ENCODE assay signal across 2 cellular contexts in the genomic region with DNA sequence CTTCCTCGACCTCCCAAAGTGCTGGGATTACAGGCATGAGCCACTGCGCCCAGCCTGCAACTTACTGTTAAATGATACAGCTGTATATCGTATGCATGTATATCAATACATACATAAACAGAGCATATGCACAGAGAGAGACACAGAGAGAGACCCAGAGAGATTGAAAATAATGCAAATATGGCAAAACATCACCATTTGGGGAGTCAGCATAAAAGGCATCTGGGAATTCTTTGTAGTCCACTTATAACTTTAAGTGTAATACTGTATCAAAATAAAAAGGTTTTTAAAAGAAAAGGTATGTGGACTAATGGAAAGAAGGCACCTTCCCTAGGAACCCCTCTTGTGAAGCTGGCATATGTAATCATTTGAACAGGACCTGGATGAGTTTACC.
TF ChIP-seq lines count a peak whose summit lies in the region.

No MANE protein-coding gene starts in this region.

TF ChIP-seq in A549, 52 proteins besides CTCF, POLR2A, EP300 and RAD21 (continued from another document):
- TF ChIP-seq NPAS2 (CRISPR knock-in tag; IDR thresholded peaks at IDR 0.05; ENCODE audit: borderline replicate concordance) = no peak
- no peak for TF ChIP-seq RARB (CRISPR knock-in tag; IDR thresholded peaks at IDR 0.05)
- peak; percentile 51 for TF ChIP-seq MAFK (IDR thresholded peaks at IDR 0.05; ENCODE audit: partially characterized antibody)
TF ChIP-seq in A549: peak in this region for 1.

TF ChIP-seq in K562, 482 proteins besides CTCF, POLR2A, EP300 and RAD21 (continued from another document):
- TF ChIP-seq MAFG (tag; conservative IDR thresholded peaks at IDR 0.05) (peak; percentile 32; the same call in 1 of the 2 replicates), ZNF197 (CRISPR knock-in tag; IDR thresholded peaks at IDR 0.05; ENCODE audit: low read depth) (no peak), C11orf30 (IDR thresholded peaks at IDR 0.05; ENCODE audit: low read depth) (peak; percentile 24; the same call in 1 of the 2 replicates), ARHGAP35 (IDR thresholded peaks at IDR 0.05; ENCODE audit: partially characterized antibody) (no peak), ERF (CRISPR knock-in tag; IDR thresholded peaks at IDR 0.05) (no peak), ZNF282 (CRISPR knock-in tag; IDR thresholded peaks at IDR 0.05) (no peak), PHB2 (IDR thresholded peaks at IDR 0.05; ENCODE audit: low read depth) (no peak), JUNB (CRISPR knock-in tag; conservative IDR thresholded peaks at IDR 0.05) (no peak), RBM15 (IDR thresholded peaks at IDR 0.05; ENCODE audit: insufficient read depth, low read length) (no peak), KLF1 (tag; IDR thresholded peaks at IDR 0.05) (no peak), POLR2AphosphoS5 (IDR thresholded peaks at IDR 0.05; ENCODE audit: control insufficient read depth, insufficient read depth, low read depth, low read length) (no peak), RBBP5 (IDR thresholded peaks at IDR 0.05; ENCODE audit: borderline replicate concordance, insufficient read depth, low read length, poor library complexity, severe bottlenecking) (no peak), STAG1 (CRISPR knock-in tag; IDR thresholded peaks at IDR 0.05; ENCODE audit: borderline replicate concordance) (no peak), ZNF316 (IDR thresholded peaks at IDR 0.05) (peak; percentile 58), GABPB1 (CRISPR knock-in tag; IDR thresholded peaks at IDR 0.05) (no peak)
- TF ChIP-seq, protein P1, sequence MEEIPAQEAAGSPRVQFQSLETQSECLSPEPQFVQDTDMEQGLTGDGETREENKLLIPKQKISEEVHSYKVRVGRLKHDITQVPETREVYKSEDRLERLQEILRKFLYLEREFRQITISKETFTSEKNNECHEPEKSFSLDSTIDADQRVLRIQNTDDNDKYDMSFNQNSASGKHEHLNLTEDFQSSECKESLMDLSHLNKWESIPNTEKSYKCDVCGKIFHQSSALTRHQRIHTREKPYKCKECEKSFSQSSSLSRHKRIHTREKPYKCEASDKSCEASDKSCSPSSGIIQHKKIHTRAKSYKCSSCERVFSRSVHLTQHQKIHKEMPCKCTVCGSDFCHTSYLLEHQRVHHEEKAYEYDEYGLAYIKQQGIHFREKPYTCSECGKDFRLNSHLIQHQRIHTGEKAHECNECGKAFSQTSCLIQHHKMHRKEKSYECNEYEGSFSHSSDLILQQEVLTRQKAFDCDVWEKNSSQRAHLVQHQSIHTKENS (CRISPR knock-in tag; IDR thresholded peaks at IDR 0.05) = no peak
- TF ChIP-seq, protein P2, sequence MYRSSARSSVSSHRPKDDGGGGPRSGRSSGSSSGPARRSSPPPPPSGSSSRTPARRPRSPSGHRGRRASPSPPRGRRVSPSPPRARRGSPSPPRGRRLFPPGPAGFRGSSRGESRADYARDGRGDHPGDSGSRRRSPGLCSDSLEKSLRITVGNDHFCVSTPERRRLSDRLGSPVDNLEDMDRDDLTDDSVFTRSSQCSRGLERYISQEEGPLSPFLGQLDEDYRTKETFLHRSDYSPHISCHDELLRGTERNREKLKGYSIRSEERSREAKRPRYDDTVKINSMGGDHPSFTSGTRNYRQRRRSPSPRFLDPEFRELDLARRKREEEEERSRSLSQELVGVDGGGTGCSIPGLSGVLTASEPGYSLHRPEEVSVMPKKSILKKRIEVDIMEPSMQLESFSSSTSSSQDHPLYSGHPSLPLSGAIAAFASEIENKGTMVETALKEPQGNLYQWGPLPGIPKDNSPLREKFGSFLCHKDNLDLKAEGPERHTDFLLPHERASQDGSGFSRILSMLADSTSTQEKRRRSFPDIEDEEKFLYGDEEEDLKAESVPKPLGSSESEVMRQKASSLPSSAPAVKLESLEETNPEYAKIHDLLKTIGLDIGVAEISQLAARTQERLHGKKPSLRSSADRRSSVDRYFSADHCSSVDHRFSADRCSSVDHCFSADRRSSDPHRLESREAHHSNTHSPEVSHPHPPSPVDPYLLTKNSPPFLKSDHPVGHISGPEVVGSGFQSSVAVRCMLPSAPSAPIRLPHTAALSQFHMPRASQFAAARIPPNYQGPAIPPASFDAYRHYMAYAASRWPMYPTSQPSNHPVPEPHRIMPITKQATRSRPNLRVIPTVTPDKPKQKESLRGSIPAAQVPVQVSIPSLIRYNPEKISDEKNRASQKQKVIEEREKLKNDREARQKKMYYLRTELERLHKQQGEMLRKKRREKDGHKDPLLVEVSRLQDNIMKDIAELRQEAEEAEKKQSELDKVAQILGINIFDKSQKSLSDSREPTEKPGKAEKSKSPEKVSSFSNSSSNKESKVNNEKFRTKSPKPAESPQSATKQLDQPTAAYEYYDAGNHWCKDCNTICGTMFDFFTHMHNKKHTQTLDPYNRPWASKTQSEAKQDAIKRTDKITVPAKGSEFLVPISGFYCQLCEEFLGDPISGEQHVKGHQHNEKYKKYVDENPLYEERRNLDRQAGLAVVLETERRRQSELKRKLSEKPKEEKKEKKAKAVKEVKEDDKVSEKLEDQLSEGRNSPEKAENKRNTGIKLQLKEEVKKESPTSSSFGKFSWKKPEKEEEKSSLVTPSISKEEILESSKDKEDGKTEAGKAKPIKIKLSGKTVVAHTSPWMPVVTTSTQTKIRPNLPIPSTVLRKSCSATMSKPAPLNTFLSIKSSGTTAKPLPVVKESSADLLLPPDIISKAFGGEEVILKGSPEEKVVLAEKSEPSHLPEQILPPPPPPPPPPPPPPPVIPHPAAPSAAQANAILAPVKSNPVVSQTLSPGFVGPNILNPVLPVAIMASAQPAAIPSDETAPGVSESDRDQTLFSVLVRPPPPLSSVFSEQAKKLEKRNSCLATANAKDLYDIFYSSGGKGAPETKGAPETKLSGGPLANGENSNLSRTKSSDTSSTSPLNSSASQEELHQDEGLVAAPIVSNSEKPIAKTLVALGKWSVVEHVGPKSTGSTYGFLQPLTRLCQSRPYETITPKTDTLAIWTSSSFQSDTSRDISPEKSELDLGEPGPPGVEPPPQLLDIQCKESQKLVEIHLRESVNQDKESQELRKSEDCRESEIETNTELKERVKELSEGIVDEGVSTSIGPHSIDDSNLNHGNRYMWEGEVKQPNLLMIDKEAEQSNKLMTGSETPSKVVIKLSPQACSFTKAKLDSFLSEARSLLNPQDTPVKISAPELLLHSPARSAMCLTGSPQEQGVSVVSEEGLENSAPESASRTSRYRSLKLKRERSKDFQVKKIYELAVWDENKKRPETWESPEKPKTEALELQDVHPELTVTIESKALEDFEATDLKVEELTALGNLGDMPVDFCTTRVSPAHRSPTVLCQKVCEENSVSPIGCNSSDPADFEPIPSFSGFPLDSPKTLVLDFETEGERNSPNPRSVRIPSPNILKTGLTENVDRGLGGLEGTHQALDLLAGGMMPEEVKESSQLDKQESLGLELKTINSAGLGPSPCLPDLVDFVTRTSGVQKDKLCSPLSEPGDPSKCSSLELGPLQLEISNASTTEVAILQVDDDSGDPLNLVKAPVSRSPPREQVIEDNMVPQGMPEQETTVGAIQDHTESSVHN (IDR thresholded peaks at IDR 0.05; ENCODE audit: borderline replicate concordance in 1 of 2, low read depth in 1 of 2) = no peak
- TF ChIP-seq, protein P3, sequence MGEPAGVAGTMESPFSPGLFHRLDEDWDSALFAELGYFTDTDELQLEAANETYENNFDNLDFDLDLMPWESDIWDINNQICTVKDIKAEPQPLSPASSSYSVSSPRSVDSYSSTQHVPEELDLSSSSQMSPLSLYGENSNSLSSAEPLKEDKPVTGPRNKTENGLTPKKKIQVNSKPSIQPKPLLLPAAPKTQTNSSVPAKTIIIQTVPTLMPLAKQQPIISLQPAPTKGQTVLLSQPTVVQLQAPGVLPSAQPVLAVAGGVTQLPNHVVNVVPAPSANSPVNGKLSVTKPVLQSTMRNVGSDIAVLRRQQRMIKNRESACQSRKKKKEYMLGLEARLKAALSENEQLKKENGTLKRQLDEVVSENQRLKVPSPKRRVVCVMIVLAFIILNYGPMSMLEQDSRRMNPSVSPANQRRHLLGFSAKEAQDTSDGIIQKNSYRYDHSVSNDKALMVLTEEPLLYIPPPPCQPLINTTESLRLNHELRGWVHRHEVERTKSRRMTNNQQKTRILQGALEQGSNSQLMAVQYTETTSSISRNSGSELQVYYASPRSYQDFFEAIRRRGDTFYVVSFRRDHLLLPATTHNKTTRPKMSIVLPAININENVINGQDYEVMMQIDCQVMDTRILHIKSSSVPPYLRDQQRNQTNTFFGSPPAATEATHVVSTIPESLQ (CRISPR knock-in tag; IDR thresholded peaks at IDR 0.05) = no peak
